ENCODE assay signal across 10 cellular contexts in genomic region chr22:31218565-31219262, GRCh38. TPM values are rescaled to one million over a fixed set of nuclear protein-coding genes. Genes with fewer than 3 reads are reported as not detected.
DNase-seq lines count a peak whose midpoint lies in the region; ATAC-seq and TF ChIP-seq lines count a peak whose summit lies in the region.
"Had no signal": no experiment of that assay in that cellular context is flagged by ENCODE, and none has a peak within 500 bp of the region (broad histone marks: within the 10 kb centered on the region; RNA-seq: fewer than 3 reads in every experiment).

No MANE protein-coding gene starts in this region.

- peak overlapping the region; percentile 47 for H3K27ac Mint-ChIP-seq in activated CD8-positive, alpha-beta T cell treated with anti-CD3 and anti-CD28 coated beads, Interleukin-2, amount 10 ng/mL, durations not matched to agents 7 days and 5 days
- no peak overlapping the region for H3K27ac Mint-ChIP-seq in activated CD8-positive, alpha-beta T cell treated with anti-CD3 and anti-CD28 coated beads for 36 hours

- CTCF ChIA-PET in activated CD8-positive, alpha-beta T cell treated with anti-CD3 and anti-CD28 coated beads, Interleukin-2, amount 10 ng/mL, durations not matched to agents 7 days and 5 days (lab: Charles Lee) = interaction anchor here (0.7 to 4.1 kb wide), 10 partner anchors 11 to 134 kb away, joined by 3 to 18 read pairs (median 4); partner anchors contain the start of genes RNF185 and SELENOM
- CTCF ChIA-PET in activated CD8-positive, alpha-beta T cell treated with anti-CD3 and anti-CD28 coated beads for 36 hours (lab: Charles Lee) = interaction anchor here (1.2 to 2.1 kb wide), 5 partner anchors 9 to 111 kb away, joined by 4 to 6 read pairs (median 4); partner anchors contain the start of gene SELENOM
- CTCF ChIA-PET in RWPE1 (lab: Yijun Ruan, JAX) = interaction anchor here (0.6 kb wide), 1 partner anchor 27 kb away, joined by 3 read pairs; no protein-coding TSS in a partner anchor

- TF ChIP-seq EP300 in gastroesophageal sphincter (IDR thresholded peaks at IDR 0.05) (no peak), stomach (IDR thresholded peaks at IDR 0.05) (no peak)

- TF ChIP-seq POLR2A in gastroesophageal sphincter (IDR thresholded peaks at IDR 0.05) = no peak
- TF ChIP-seq POLR2A in stomach (IDR thresholded peaks at IDR 0.05) = no peak

- intact Hi-C loops in activated CD8-positive, alpha-beta T cell treated with anti-CD3 and anti-CD28 coated beads for 36 hours (cut with micrococcal nuclease) = no loop called here
- intact Hi-C loops in stomach (cut with DNase I; ENCODE audit: low total_unique reads) = no loop called here

- H3K4me1 ChIP-seq in gastroesophageal sphincter (peaks cover 3 to 54% (median 7%) of the 10 kb centered on the region in 3 donors), stomach (peaks cover 53 to 99% (median 81%) of the 10 kb centered on the region in 4 donors)

- H3K27me3 Mint-ChIP-seq in activated CD8-positive, alpha-beta T cell treated with anti-CD3 and anti-CD28 coated beads, Interleukin-2, amount 10 ng/mL, durations not matched to agents 7 days and 5 days (ENCODE audit: low read depth) = no peaks in the 10 kb centered on the region
- H3K27me3 Mint-ChIP-seq in activated CD8-positive, alpha-beta T cell treated with anti-CD3 and anti-CD28 coated beads for 36 hours = no peaks in the 10 kb centered on the region
- H3K27me3 Mint-ChIP-seq: effector memory CD8-positive, alpha-beta T cell had no signal

- H3K9me3 Mint-ChIP-seq in activated CD8-positive, alpha-beta T cell treated with anti-CD3 and anti-CD28 coated beads, Interleukin-2, amount 10 ng/mL, durations not matched to agents 7 days and 5 days (ENCODE audit: insufficient read depth) = no peaks in the 10 kb centered on the region
- no peaks in the 10 kb centered on the region for H3K9me3 Mint-ChIP-seq in activated CD8-positive, alpha-beta T cell treated with anti-CD3 and anti-CD28 coated beads for 36 hours
- H3K9me3 Mint-ChIP-seq: effector memory CD8-positive, alpha-beta T cell had no signal

- H3K4me1 Mint-ChIP-seq in activated CD8-positive, alpha-beta T cell treated with anti-CD3 and anti-CD28 coated beads, Interleukin-2, amount 10 ng/mL, durations not matched to agents 7 days and 5 days (ENCODE audit: low read depth) = peaks cover 47% of the 10 kb centered on the region
- H3K4me1 Mint-ChIP-seq in activated CD8-positive, alpha-beta T cell treated with anti-CD3 and anti-CD28 coated beads for 36 hours (ENCODE audit: low read depth) = peaks cover 36% of the 10 kb centered on the region

- no peak for TF ChIP-seq CTCF in activated CD8-positive, alpha-beta T cell treated with anti-CD3 and anti-CD28 coated beads for 36 hours (IDR thresholded peaks at IDR 0.05)
- TF ChIP-seq CTCF in RWPE1 (conservative IDR thresholded peaks at IDR 0.05; ENCODE audit: low read depth) (no peak), gastroesophageal sphincter (IDR thresholded peaks at IDR 0.05) (no peak), stomach (IDR thresholded peaks at IDR 0.05) (no peak)

- 53% methylated on average over 3 to 4 of the region's 4 CpGs for WGBS in gastroesophageal sphincter (ENCODE audit: low coverage in 1 of 2), 2 donors
- 43 to 60% (median 52%) methylated on average over 4 of the region's 4 CpGs for WGBS in stomach, 5 donors

- no peak overlapping the region for H3K27ac ChIP-seq in RWPE1
- H3K27ac ChIP-seq in gastroesophageal sphincter = peak overlapping the region in 3 of 4 donors; percentile 61 to 67 (median 66)
- H3K27ac ChIP-seq in stomach = peak overlapping the region; percentile 73 to 95 (median 91)
- H3K27ac ChIP-seq: C4-2B had no signal

- no peaks in the 10 kb centered on the region for H3K27me3 ChIP-seq in gastroesophageal sphincter
- H3K27me3 ChIP-seq in stomach = no peaks in the 10 kb centered on the region

- no peak for ATAC-seq in activated CD8-positive, alpha-beta T cell treated with anti-CD3 and anti-CD28 coated beads, Interleukin-2, amount 10 ng/mL, durations not matched to agents 7 days and 5 days
- ATAC-seq in activated CD8-positive, alpha-beta T cell treated with anti-CD3 and anti-CD28 coated beads for 36 hours = no peak
- no peak for ATAC-seq in gastroesophageal sphincter
- ATAC-seq in HG02759 (IDR thresholded peaks at IDR 0.05; ENCODE audit: unreplicated experiment) = no peak
- no peak for ATAC-seq in GM21447 (IDR thresholded peaks at IDR 0.05; ENCODE audit: unreplicated experiment)
- ATAC-seq: effector memory CD8-positive, alpha-beta T cell had no signal

- H3K9me3 ChIP-seq in gastroesophageal sphincter = no peaks in the 10 kb centered on the region
- no peaks in the 10 kb centered on the region for H3K9me3 ChIP-seq in stomach

- H3K36me3 ChIP-seq in gastroesophageal sphincter (no peaks in the 10 kb centered on the region), stomach (peaks cover 0 to 9% (median 0%) of the 10 kb centered on the region in 4 donors)

- H3K4me3 ChIP-seq in gastroesophageal sphincter (no peak overlapping the region), stomach (no peak overlapping the region)

- peaks cover 27% of the 10 kb centered on the region for H3K36me3 Mint-ChIP-seq in activated CD8-positive, alpha-beta T cell treated with anti-CD3 and anti-CD28 coated beads, Interleukin-2, amount 10 ng/mL, durations not matched to agents 7 days and 5 days (ENCODE audit: low read depth)
- no peaks in the 10 kb centered on the region for H3K36me3 Mint-ChIP-seq in activated CD8-positive, alpha-beta T cell treated with anti-CD3 and anti-CD28 coated beads for 36 hours (ENCODE audit: low read depth)

- no peak overlapping the region for H3K4me3 Mint-ChIP-seq in activated CD8-positive, alpha-beta T cell treated with anti-CD3 and anti-CD28 coated beads, Interleukin-2, amount 10 ng/mL, durations not matched to agents 7 days and 5 days
- H3K4me3 Mint-ChIP-seq in activated CD8-positive, alpha-beta T cell treated with anti-CD3 and anti-CD28 coated beads for 36 hours = no peak overlapping the region
- H3K4me3 Mint-ChIP-seq: effector memory CD8-positive, alpha-beta T cell had no signal

- POLR2A ChIA-PET in activated CD8-positive, alpha-beta T cell treated with anti-CD3 and anti-CD28 coated beads, Interleukin-2, amount 10 ng/mL, durations not matched to agents 7 days and 5 days (lab: Charles Lee) = interaction anchor here (1.5 kb wide), 1 partner anchor 72 kb away, joined by 3 read pairs; no protein-coding TSS in a partner anchor
- POLR2A ChIA-PET in activated CD8-positive, alpha-beta T cell treated with anti-CD3 and anti-CD28 coated beads for 36 hours (lab: Charles Lee) = interaction anchor here (0.6 to 1.4 kb wide), 4 partner anchors 11 to 29 kb away, joined by 3 to 4 read pairs (median 3); no protein-coding TSS in a partner anchor
- POLR2A ChIA-PET in RWPE1 (lab: Yijun Ruan, JAX; ENCODE audit: low non-redundant PET) = no interaction called here

- no peak for DNase-seq in activated CD8-positive, alpha-beta T cell treated with anti-CD3 and anti-CD28 coated beads, Interleukin-2, amount 10 ng/mL, durations not matched to agents 7 days and 5 days
- no peak for DNase-seq in activated CD8-positive, alpha-beta T cell treated with anti-CD3 and anti-CD28 coated beads for 36 hours
- DNase-seq in RWPE1 (ENCODE audit: low spot score) (peak; percentile 44), stomach (no peak), A172 (ENCODE audit: low spot score) (no peak)
- DNase-seq: effector memory CD8-positive, alpha-beta T cell had no signal

RNA-seq across cellular contexts. Expression of gene LIMK2, which starts 6.6 kb away (rescaled TPM):
- 10 to 100 TPM; 42.7 to 44.3 TPM for total RNA-seq in activated CD8-positive, alpha-beta T cell treated with anti-CD3 and anti-CD28 coated beads, Interleukin-2, amount 10 ng/mL, durations not matched to agents 7 days and 5 days
- total RNA-seq in activated CD8-positive, alpha-beta T cell treated with anti-CD3 and anti-CD28 coated beads for 36 hours = 10 to 100 TPM; 23.2 to 25.5 TPM
- total RNA-seq in gastroesophageal sphincter (10 to 100 TPM; 13.4 to 19.1 (median 15.9) TPM), stomach (100 to 1,000 TPM in 3 of 5 donors, 10 to 100 TPM in 2; 96.3 to 541 (median 124) TPM)
- 10 to 100 TPM; 19.9 to 26.6 (median 24.0) TPM for polyA plus RNA-seq in stomach
- total RNA-seq in A172 (2014; rRNA removed; shearing (Covaris generic)) = 23.5 and 25.2 TPM in 2 replicates

RNA-seq across cellular contexts. Expression of gene RNF185, which starts 58.7 kb away (rescaled TPM):
- 10 to 100 TPM; 17.7 to 18.1 TPM for total RNA-seq in activated CD8-positive, alpha-beta T cell treated with anti-CD3 and anti-CD28 coated beads, Interleukin-2, amount 10 ng/mL, durations not matched to agents 7 days and 5 days
- 10 to 100 TPM; 14.3 to 14.6 TPM for total RNA-seq in activated CD8-positive, alpha-beta T cell treated with anti-CD3 and anti-CD28 coated beads for 36 hours
- total RNA-seq in gastroesophageal sphincter (10 to 100 TPM; 47.9 to 66.9 (median 62.5) TPM), stomach (10 to 100 TPM in 4 of 5 donors, 1 to 10 TPM in 1; 3.5 to 35.7 (median 24.4) TPM)
- 10 to 100 TPM; 18.9 to 25.4 (median 19.2) TPM for polyA plus RNA-seq in stomach
- total RNA-seq in A172 (2014; rRNA removed; shearing (Covaris generic)) = 14.3 and 15.5 TPM in 2 replicates
